In the genomic region with DNA sequence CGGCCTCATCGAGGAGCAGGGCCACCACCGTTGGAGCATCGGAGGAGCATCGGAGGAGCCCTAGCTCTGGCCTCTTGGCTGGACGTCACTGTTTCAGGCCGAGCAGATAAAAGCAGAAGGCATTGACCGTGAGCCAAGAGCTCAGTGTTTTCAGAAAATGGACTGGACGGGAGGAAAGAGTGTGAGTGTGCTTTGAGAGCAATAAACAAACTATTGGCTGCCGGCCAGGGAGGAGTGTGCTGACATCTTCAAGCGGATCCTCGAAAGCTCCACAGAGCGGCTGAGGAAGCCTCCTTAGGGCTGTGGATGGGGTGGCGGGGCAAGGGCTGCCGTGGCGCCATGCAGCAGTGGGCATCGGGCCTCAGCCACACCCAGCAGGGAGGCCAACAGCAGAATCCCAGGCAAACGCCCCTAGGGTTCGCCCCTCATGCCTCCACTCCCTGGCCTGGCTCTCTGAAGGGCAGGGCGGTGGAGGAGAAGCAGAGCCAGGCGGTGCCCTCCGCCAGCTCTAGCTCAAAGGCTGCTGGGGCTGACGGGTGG, we compare ENCODE assay signal across 1 cellular context.
A peak's percentile ranks its signal among the peaks of the same experiment; 100 is the strongest.
TF ChIP-seq lines count a peak whose summit lies in the region.

No MANE protein-coding gene starts in this region.

TF ChIP-seq in K562, 482 proteins besides CTCF, POLR2A, EP300 and RAD21:
- TF ChIP-seq CTBP1 (IDR thresholded peaks at IDR 0.05; ENCODE audit: borderline replicate concordance) (peak; percentile 47; the same call in 1 of the 2 replicates), CBFA2T3 (IDR thresholded peaks at IDR 0.05) (0 out of 2 replicates have a peak, but pooled peaks have one; percentile 13), RBM25 (IDR thresholded peaks at IDR 0.05; ENCODE audit: low read depth, low read length, severe bottlenecking) (no peak), ZBTB17 (CRISPR knock-in tag; IDR thresholded peaks at IDR 0.05) (peak; percentile 54; the same call in 1 of the 2 replicates), GTF2A2 (tag; IDR thresholded peaks at IDR 0.05) (no peak), WHSC1 (IDR thresholded peaks at IDR 0.05; ENCODE audit: low read length) (no peak), NFIC (IDR thresholded peaks at IDR 0.05) (peak; percentile 84)
